9 cellular contexts compared by ENCODE assay signal in genomic region chr6:28446818-28447511, GRCh38. TPM values are rescaled to one million over a fixed set of nuclear protein-coding genes. Genes with fewer than 3 reads are reported as not detected.
DNase-seq lines count a peak whose midpoint lies in the region; ATAC-seq and TF ChIP-seq lines count a peak whose summit lies in the region.
"Had no signal": no experiment of that assay in that cellular context is flagged by ENCODE, and none has a peak within 500 bp of the region (broad histone marks: within the 10 kb centered on the region; RNA-seq: fewer than 3 reads in every experiment).

No MANE protein-coding gene starts in this region.

- no peak for ATAC-seq in stimulated activated naive B cell treated with anti-CD40 and anti-IgM and Interleukin-4, amounts not matched to agents 10 μg/mL and 1 μg/mL and 100 μg/mL, for 72 hours (replicated peaks)
- ATAC-seq in GM21447 (IDR thresholded peaks at IDR 0.05; ENCODE audit: unreplicated experiment) (no peak), HG03354 (IDR thresholded peaks at IDR 0.05; ENCODE audit: poor library complexity, severe bottlenecking, unreplicated experiment) (no peak)

- POLR2A ChIA-PET in activated CD4-positive, alpha-beta memory T cell treated with anti-CD3 and anti-CD28 coated beads, Interleukin-2, amount 10 ng/mL, durations not matched to agents 7 days and 5 days (lab: Charles Lee): no interaction called here

- DNase-seq in NCI-H82 (lab: John Stamatoyannopoulos, UW) (peak; percentile 30), NCI-H82 treated with DMSO at 0.1 percent for 48 hours (lab: John Stamatoyannopoulos, UW; ENCODE audit: unreplicated experiment) (no peak), hepatocyte (ENCODE audit: low spot score) (peak; percentile 40), DMS153 (lab: John Stamatoyannopoulos, UW) (no peak)
- DNase-seq in activated CD4-positive, alpha-beta memory T cell treated with anti-CD3 and anti-CD28 coated beads, Interleukin-2, amount 10 ng/mL, durations not matched to agents 7 days and 5 days: no peak
- no peak for DNase-seq in stimulated activated naive B cell treated with anti-CD40 and anti-IgM and Interleukin-4, amounts not matched to agents 10 μg/mL and 1 μg/mL and 100 μg/mL, for 72 hours

- TF ChIP-seq CTCF in hepatocyte (IDR thresholded peaks at IDR 0.05; ENCODE audit: poor library complexity): no peak

- H3K4me3 ChIP-seq in hepatocyte: peak overlapping the region; percentile 37

- H3K36me3 Mint-ChIP-seq in activated CD4-positive, alpha-beta memory T cell treated with anti-CD3 and anti-CD28 coated beads, Interleukin-2, amount 10 ng/mL, durations not matched to agents 7 days and 5 days (ENCODE audit: low read depth): peaks cover 28% of the 10 kb centered on the region
- peaks cover 4 to 9% of the 10 kb centered on the region in 2 donors for H3K36me3 Mint-ChIP-seq in stimulated activated naive B cell treated with anti-CD40 and anti-IgM and Interleukin-4, amounts not matched to agents 10 μg/mL and 1 μg/mL and 100 μg/mL, for 72 hours

- H3K4me2 ChIP-seq in hepatocyte: peak overlapping the region; percentile 78

- no peaks in the 10 kb centered on the region for H3K9me3 ChIP-seq in hepatocyte (ENCODE audit: low read depth)

- peak overlapping the region; percentile 50 for H3K4me3 Mint-ChIP-seq in activated CD4-positive, alpha-beta memory T cell treated with anti-CD3 and anti-CD28 coated beads, Interleukin-2, amount 10 ng/mL, durations not matched to agents 7 days and 5 days
- peak overlapping the region; percentile 29 to 79 for H3K4me3 Mint-ChIP-seq in stimulated activated naive B cell treated with anti-CD40 and anti-IgM and Interleukin-4, amounts not matched to agents 10 μg/mL and 1 μg/mL and 100 μg/mL, for 72 hours

- peak overlapping the region; percentile 72 for H2AFZ ChIP-seq in hepatocyte

- 3% methylated on average over 36 of the region's 36 CpGs for WGBS in hepatocyte (ENCODE audit: low lambda C conversion rate, missing lambda C conversion rate)

- no peaks in the 10 kb centered on the region for H3K9me2 ChIP-seq in hepatocyte (replicated peaks; ENCODE audit: insufficient read depth)

- peak overlapping the region; percentile 21 for H3K27ac ChIP-seq in hepatocyte

- peaks cover 30% of the 10 kb centered on the region for H3K4me1 Mint-ChIP-seq in activated CD4-positive, alpha-beta memory T cell treated with anti-CD3 and anti-CD28 coated beads, Interleukin-2, amount 10 ng/mL, durations not matched to agents 7 days and 5 days
- peaks cover 6 to 23% of the 10 kb centered on the region in 2 donors for H3K4me1 Mint-ChIP-seq in stimulated activated naive B cell treated with anti-CD40 and anti-IgM and Interleukin-4, amounts not matched to agents 10 μg/mL and 1 μg/mL and 100 μg/mL, for 72 hours

- H4K20me1 ChIP-seq in hepatocyte (ENCODE audit: insufficient read depth, poor library complexity, severe bottlenecking): no peaks in the 10 kb centered on the region

- H3K4me1 ChIP-seq in hepatocyte (ENCODE audit: insufficient read depth): no peaks in the 10 kb centered on the region

- H3K79me2 ChIP-seq in hepatocyte: peaks cover 10% of the 10 kb centered on the region

- CTCF ChIA-PET in activated CD4-positive, alpha-beta memory T cell treated with anti-CD3 and anti-CD28 coated beads, Interleukin-2, amount 10 ng/mL, durations not matched to agents 7 days and 5 days (lab: Charles Lee): no interaction called here

- no peak overlapping the region for H3K27ac Mint-ChIP-seq in activated CD4-positive, alpha-beta memory T cell treated with anti-CD3 and anti-CD28 coated beads, Interleukin-2, amount 10 ng/mL, durations not matched to agents 7 days and 5 days
- no peak overlapping the region for H3K27ac Mint-ChIP-seq in stimulated activated naive B cell treated with anti-CD40 and anti-IgM and Interleukin-4, amounts not matched to agents 10 μg/mL and 1 μg/mL and 100 μg/mL, for 72 hours

- no peaks in the 10 kb centered on the region for H3K27me3 ChIP-seq in hepatocyte

- H3K27me3 Mint-ChIP-seq in activated CD4-positive, alpha-beta memory T cell treated with anti-CD3 and anti-CD28 coated beads, Interleukin-2, amount 10 ng/mL, durations not matched to agents 7 days and 5 days: peaks cover 36% of the 10 kb centered on the region
- H3K27me3 Mint-ChIP-seq in stimulated activated naive B cell treated with anti-CD40 and anti-IgM and Interleukin-4, amounts not matched to agents 10 μg/mL and 1 μg/mL and 100 μg/mL, for 72 hours: peaks cover 34 to 49% of the 10 kb centered on the region in 2 donors

- H3K9me3 Mint-ChIP-seq in activated CD4-positive, alpha-beta memory T cell treated with anti-CD3 and anti-CD28 coated beads, Interleukin-2, amount 10 ng/mL, durations not matched to agents 7 days and 5 days: peaks cover 25% of the 10 kb centered on the region
- H3K9me3 Mint-ChIP-seq in stimulated activated naive B cell treated with anti-CD40 and anti-IgM and Interleukin-4, amounts not matched to agents 10 μg/mL and 1 μg/mL and 100 μg/mL, for 72 hours: peaks cover 12 to 15% of the 10 kb centered on the region in 2 donors

- H3K36me3 ChIP-seq in hepatocyte (replicated peaks; ENCODE audit: insufficient read depth, low read depth): no peaks in the 10 kb centered on the region

RNA-seq across cellular contexts. Expression of gene ZSCAN23, which starts 3.7 kb away (rescaled TPM):
- total RNA-seq in activated CD4-positive, alpha-beta memory T cell treated with anti-CD3 and anti-CD28 coated beads, Interleukin-2, amount 10 ng/mL, durations not matched to agents 7 days and 5 days: under 1 TPM; 0.38 to 0.45 TPM
- 1.9 and 5.6 TPM in 2 replicates for total RNA-seq in hepatocyte
- polyA plus RNA-seq in hepatocyte: 0.48 and 1.4 TPM in 2 replicates
- polyA plus RNA-seq: CD8-positive, alpha-beta memory T cell had no signal

RNA-seq across cellular contexts. Expression of gene ZSCAN12, which starts 47.4 kb away (rescaled TPM):
- 1 to 10 TPM; 4.6 to 4.9 TPM for total RNA-seq in activated CD4-positive, alpha-beta memory T cell treated with anti-CD3 and anti-CD28 coated beads, Interleukin-2, amount 10 ng/mL, durations not matched to agents 7 days and 5 days
- 5.6 and 6.1 TPM in 2 replicates for total RNA-seq in hepatocyte
- polyA plus RNA-seq in hepatocyte: 2.1 and 3.2 TPM in 2 replicates

Comparison
In these comparisons a context has a peak if more than half of its experiments do, and no peak if none do; other contexts are left out.
1. DNase-seq: peak in NCI-H82 (single experiment) and hepatocyte (single experiment); none in NCI-H82 treated with DMSO at 0.1 percent for 48 hours (single experiment), activated CD4-positive, alpha-beta memory T cell treated with anti-CD3 and anti-CD28 coated beads, Interleukin-2, amount 10 ng/mL, durations not matched to agents 7 days and 5 days (single experiment), stimulated activated naive B cell treated with anti-CD40 and anti-IgM and Interleukin-4, amounts not matched to agents 10 μg/mL and 1 μg/mL and 100 μg/mL, for 72 hours (single experiment) and DMS153 (single experiment).